1 cellular context compared by ENCODE assay signal in the genomic region with DNA sequence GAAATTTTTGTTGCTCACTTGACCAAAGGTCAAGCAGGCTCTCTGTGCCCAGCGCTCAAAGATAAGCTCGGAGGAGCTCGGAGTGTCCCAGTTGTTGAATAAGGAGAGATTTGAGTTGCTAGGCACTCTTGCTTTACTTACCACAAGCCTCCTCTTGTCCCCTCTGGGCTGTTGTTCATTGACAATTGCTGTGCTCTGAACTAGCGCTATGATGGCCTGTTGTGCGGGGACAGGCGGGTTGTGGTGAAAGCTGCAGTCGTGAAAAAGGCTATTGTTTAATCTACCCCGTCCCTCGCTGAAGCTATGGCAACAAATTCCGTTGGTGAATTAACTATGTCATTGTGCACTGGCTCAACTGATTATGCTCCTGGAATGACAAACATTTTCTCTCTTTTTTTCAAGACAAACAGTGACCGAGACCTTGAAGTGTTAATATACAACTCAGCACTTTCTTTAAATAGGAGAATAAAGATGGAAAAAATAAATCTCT.
TF ChIP-seq lines count a peak whose summit lies in the region.

No MANE protein-coding gene starts in this region.

TF ChIP-seq in WTC11, 78 proteins besides CTCF, POLR2A, EP300 and RAD21 (continued from another document):
- TF ChIP-seq, protein P1, sequence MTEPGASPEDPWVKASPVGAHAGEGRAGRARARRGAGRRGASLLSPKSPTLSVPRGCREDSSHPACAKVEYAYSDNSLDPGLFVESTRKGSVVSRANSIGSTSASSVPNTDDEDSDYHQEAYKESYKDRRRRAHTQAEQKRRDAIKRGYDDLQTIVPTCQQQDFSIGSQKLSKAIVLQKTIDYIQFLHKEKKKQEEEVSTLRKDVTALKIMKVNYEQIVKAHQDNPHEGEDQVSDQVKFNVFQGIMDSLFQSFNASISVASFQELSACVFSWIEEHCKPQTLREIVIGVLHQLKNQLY (CRISPR knock-in tag; IDR thresholded peaks at IDR 0.05), result no peak
- TF ChIP-seq SMAD3 (CRISPR knock-in tag; IDR thresholded peaks at IDR 0.05; ENCODE audit: borderline replicate concordance) (no peak), TEAD4 (CRISPR knock-in tag; IDR thresholded peaks at IDR 0.05) (no peak), TP53 (CRISPR knock-in tag; IDR thresholded peaks at IDR 0.05) (no peak), NR2C2 (CRISPR knock-in tag; IDR thresholded peaks at IDR 0.05) (no peak), NR1H2 (CRISPR knock-in tag; IDR thresholded peaks at IDR 0.05) (no peak)
- TF ChIP-seq, protein P2, sequence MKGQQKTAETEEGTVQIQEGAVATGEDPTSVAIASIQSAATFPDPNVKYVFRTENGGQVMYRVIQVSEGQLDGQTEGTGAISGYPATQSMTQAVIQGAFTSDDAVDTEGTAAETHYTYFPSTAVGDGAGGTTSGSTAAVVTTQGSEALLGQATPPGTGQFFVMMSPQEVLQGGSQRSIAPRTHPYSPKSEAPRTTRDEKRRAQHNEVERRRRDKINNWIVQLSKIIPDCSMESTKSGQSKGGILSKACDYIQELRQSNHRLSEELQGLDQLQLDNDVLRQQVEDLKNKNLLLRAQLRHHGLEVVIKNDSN (CRISPR knock-in tag; IDR thresholded peaks at IDR 0.05), result no peak
- TF ChIP-seq, protein P3, sequence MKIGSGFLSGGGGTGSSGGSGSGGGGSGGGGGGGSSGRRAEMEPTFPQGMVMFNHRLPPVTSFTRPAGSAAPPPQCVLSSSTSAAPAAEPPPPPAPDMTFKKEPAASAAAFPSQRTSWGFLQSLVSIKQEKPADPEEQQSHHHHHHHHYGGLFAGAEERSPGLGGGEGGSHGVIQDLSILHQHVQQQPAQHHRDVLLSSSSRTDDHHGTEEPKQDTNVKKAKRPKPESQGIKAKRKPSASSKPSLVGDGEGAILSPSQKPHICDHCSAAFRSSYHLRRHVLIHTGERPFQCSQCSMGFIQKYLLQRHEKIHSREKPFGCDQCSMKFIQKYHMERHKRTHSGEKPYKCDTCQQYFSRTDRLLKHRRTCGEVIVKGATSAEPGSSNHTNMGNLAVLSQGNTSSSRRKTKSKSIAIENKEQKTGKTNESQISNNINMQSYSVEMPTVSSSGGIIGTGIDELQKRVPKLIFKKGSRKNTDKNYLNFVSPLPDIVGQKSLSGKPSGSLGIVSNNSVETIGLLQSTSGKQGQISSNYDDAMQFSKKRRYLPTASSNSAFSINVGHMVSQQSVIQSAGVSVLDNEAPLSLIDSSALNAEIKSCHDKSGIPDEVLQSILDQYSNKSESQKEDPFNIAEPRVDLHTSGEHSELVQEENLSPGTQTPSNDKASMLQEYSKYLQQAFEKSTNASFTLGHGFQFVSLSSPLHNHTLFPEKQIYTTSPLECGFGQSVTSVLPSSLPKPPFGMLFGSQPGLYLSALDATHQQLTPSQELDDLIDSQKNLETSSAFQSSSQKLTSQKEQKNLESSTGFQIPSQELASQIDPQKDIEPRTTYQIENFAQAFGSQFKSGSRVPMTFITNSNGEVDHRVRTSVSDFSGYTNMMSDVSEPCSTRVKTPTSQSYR (CRISPR knock-in tag; IDR thresholded peaks at IDR 0.05), result no peak
- TF ChIP-seq, protein P4, sequence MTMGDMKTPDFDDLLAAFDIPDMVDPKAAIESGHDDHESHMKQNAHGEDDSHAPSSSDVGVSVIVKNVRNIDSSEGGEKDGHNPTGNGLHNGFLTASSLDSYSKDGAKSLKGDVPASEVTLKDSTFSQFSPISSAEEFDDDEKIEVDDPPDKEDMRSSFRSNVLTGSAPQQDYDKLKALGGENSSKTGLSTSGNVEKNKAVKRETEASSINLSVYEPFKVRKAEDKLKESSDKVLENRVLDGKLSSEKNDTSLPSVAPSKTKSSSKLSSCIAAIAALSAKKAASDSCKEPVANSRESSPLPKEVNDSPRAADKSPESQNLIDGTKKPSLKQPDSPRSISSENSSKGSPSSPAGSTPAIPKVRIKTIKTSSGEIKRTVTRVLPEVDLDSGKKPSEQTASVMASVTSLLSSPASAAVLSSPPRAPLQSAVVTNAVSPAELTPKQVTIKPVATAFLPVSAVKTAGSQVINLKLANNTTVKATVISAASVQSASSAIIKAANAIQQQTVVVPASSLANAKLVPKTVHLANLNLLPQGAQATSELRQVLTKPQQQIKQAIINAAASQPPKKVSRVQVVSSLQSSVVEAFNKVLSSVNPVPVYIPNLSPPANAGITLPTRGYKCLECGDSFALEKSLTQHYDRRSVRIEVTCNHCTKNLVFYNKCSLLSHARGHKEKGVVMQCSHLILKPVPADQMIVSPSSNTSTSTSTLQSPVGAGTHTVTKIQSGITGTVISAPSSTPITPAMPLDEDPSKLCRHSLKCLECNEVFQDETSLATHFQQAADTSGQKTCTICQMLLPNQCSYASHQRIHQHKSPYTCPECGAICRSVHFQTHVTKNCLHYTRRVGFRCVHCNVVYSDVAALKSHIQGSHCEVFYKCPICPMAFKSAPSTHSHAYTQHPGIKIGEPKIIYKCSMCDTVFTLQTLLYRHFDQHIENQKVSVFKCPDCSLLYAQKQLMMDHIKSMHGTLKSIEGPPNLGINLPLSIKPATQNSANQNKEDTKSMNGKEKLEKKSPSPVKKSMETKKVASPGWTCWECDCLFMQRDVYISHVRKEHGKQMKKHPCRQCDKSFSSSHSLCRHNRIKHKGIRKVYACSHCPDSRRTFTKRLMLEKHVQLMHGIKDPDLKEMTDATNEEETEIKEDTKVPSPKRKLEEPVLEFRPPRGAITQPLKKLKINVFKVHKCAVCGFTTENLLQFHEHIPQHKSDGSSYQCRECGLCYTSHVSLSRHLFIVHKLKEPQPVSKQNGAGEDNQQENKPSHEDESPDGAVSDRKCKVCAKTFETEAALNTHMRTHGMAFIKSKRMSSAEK (CRISPR knock-in tag; IDR thresholded peaks at IDR 0.05; ENCODE audit: borderline replicate concordance), result no peak
- TF ChIP-seq, protein P5, sequence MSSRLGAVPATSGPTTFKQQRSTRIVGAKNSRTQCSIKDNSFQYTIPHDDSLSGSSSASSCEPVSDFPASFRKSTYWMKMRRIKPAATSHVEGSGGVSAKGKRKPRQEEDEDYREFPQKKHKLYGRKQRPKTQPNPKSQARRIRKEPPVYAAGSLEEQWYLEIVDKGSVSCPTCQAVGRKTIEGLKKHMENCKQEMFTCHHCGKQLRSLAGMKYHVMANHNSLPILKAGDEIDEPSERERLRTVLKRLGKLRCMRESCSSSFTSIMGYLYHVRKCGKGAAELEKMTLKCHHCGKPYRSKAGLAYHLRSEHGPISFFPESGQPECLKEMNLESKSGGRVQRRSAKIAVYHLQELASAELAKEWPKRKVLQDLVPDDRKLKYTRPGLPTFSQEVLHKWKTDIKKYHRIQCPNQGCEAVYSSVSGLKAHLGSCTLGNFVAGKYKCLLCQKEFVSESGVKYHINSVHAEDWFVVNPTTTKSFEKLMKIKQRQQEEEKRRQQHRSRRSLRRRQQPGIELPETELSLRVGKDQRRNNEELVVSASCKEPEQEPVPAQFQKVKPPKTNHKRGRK (CRISPR knock-in tag; IDR thresholded peaks at IDR 0.05; ENCODE audit: borderline replicate concordance), result no peak
- TF ChIP-seq, protein P6, sequence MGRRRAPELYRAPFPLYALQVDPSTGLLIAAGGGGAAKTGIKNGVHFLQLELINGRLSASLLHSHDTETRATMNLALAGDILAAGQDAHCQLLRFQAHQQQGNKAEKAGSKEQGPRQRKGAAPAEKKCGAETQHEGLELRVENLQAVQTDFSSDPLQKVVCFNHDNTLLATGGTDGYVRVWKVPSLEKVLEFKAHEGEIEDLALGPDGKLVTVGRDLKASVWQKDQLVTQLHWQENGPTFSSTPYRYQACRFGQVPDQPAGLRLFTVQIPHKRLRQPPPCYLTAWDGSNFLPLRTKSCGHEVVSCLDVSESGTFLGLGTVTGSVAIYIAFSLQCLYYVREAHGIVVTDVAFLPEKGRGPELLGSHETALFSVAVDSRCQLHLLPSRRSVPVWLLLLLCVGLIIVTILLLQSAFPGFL (CRISPR knock-in tag; IDR thresholded peaks at IDR 0.05; ENCODE audit: borderline replicate concordance), result no peak
- TF ChIP-seq, protein P7, sequence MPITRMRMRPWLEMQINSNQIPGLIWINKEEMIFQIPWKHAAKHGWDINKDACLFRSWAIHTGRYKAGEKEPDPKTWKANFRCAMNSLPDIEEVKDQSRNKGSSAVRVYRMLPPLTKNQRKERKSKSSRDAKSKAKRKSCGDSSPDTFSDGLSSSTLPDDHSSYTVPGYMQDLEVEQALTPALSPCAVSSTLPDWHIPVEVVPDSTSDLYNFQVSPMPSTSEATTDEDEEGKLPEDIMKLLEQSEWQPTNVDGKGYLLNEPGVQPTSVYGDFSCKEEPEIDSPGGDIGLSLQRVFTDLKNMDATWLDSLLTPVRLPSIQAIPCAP (CRISPR knock-in tag; IDR thresholded peaks at IDR 0.05), result no peak
